In the genomic region with DNA sequence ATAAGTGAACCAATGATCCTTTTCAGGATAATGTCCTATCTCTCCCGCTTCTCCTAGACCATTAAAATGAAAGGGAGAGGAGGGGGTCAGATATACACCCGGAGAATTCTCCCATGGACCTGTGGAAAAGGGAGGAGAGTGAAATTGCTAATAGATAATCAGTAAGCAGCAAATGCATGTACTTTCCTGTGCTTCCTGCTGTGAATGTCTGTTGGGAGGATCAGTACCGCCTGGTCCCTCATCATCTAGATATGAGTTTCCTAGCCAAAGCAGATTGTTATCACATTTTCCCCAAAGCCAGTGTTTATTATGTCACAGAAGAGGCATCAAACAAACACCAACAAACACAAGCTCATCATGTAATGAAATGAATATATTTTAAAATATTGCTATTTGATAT, we compare ENCODE assay signal across 4 cellular contexts.
"Had no signal": no experiment of that assay in that cellular context is flagged by ENCODE, and none has a peak within 500 bp of the region (broad histone marks: within the 10 kb centered on the region; RNA-seq: fewer than 3 reads in every experiment).

No MANE protein-coding gene starts in this region.

- H3K9me3 Mint-ChIP-seq: GM23338, H9, HFFc6 had no signal

- H3K27ac Mint-ChIP-seq: GM23338, H9, HFFc6 had no signal

- H2AFZ ChIP-seq: GM23338 had no signal

- H3K4me3 ChIP-seq: GM23338, K562 had no signal

- DNase-seq: H9, HFFc6 had no signal

- H3K4me2 ChIP-seq: GM23338 had no signal

- ATAC-seq: GM23338, K562 had no signal

- H3K4me3 Mint-ChIP-seq: GM23338, H9, HFFc6 had no signal
